In the genomic region with DNA sequence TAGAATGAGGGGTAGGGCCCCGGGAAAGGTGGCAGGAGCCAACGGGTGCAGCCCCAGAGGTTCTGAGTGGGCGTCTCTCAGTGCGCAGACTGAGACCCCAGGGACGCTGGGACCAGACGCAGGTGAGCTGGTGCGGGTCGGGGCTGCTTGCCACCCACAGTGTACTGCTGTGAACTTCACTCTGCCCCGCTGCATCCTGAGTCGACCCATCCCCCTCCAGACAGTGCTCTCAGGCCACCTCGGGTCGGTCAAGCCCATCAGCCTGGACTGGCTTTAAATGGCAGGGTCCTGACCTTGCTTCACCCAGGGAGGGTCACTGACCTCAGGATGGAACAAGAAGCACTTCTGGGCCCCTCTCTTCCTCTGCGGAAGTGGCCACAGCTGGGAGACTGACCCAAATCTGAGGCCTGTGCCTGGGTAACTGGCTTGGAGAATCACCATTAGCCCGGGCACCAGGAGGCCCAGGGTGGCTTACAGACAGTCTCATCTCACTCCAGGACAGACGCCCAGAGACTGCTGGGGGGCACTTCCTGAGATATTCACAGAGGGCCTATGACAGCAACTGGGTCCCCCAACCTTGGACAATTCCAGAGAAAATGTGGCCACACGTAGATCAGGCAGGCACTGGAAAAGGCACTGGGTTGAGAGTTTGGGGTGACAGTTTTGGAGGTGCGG, we compare ENCODE assay signal across 1 cellular context.
A peak's percentile ranks its signal among the peaks of the same experiment; 100 is the strongest.
TF ChIP-seq lines count a peak whose summit lies in the region.

No MANE protein-coding gene starts in this region.

TF ChIP-seq in HepG2, 621 proteins besides CTCF, POLR2A, EP300 and RAD21 (continued from another document and continues in another):
- TF ChIP-seq, protein P1, sequence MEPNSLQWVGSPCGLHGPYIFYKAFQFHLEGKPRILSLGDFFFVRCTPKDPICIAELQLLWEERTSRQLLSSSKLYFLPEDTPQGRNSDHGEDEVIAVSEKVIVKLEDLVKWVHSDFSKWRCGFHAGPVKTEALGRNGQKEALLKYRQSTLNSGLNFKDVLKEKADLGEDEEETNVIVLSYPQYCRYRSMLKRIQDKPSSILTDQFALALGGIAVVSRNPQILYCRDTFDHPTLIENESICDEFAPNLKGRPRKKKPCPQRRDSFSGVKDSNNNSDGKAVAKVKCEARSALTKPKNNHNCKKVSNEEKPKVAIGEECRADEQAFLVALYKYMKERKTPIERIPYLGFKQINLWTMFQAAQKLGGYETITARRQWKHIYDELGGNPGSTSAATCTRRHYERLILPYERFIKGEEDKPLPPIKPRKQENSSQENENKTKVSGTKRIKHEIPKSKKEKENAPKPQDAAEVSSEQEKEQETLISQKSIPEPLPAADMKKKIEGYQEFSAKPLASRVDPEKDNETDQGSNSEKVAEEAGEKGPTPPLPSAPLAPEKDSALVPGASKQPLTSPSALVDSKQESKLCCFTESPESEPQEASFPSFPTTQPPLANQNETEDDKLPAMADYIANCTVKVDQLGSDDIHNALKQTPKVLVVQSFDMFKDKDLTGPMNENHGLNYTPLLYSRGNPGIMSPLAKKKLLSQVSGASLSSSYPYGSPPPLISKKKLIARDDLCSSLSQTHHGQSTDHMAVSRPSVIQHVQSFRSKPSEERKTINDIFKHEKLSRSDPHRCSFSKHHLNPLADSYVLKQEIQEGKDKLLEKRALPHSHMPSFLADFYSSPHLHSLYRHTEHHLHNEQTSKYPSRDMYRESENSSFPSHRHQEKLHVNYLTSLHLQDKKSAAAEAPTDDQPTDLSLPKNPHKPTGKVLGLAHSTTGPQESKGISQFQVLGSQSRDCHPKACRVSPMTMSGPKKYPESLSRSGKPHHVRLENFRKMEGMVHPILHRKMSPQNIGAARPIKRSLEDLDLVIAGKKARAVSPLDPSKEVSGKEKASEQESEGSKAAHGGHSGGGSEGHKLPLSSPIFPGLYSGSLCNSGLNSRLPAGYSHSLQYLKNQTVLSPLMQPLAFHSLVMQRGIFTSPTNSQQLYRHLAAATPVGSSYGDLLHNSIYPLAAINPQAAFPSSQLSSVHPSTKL (CRISPR knock-in tag; IDR thresholded peaks at IDR 0.05) = peak; percentile 47; the same call in 1 of the 2 replicates
- TF ChIP-seq, protein P2, sequence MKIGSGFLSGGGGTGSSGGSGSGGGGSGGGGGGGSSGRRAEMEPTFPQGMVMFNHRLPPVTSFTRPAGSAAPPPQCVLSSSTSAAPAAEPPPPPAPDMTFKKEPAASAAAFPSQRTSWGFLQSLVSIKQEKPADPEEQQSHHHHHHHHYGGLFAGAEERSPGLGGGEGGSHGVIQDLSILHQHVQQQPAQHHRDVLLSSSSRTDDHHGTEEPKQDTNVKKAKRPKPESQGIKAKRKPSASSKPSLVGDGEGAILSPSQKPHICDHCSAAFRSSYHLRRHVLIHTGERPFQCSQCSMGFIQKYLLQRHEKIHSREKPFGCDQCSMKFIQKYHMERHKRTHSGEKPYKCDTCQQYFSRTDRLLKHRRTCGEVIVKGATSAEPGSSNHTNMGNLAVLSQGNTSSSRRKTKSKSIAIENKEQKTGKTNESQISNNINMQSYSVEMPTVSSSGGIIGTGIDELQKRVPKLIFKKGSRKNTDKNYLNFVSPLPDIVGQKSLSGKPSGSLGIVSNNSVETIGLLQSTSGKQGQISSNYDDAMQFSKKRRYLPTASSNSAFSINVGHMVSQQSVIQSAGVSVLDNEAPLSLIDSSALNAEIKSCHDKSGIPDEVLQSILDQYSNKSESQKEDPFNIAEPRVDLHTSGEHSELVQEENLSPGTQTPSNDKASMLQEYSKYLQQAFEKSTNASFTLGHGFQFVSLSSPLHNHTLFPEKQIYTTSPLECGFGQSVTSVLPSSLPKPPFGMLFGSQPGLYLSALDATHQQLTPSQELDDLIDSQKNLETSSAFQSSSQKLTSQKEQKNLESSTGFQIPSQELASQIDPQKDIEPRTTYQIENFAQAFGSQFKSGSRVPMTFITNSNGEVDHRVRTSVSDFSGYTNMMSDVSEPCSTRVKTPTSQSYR (CRISPR knock-in tag; IDR thresholded peaks at IDR 0.05; ENCODE audit: borderline replicate concordance) = peak; percentile 93
- TF ChIP-seq, protein P3, sequence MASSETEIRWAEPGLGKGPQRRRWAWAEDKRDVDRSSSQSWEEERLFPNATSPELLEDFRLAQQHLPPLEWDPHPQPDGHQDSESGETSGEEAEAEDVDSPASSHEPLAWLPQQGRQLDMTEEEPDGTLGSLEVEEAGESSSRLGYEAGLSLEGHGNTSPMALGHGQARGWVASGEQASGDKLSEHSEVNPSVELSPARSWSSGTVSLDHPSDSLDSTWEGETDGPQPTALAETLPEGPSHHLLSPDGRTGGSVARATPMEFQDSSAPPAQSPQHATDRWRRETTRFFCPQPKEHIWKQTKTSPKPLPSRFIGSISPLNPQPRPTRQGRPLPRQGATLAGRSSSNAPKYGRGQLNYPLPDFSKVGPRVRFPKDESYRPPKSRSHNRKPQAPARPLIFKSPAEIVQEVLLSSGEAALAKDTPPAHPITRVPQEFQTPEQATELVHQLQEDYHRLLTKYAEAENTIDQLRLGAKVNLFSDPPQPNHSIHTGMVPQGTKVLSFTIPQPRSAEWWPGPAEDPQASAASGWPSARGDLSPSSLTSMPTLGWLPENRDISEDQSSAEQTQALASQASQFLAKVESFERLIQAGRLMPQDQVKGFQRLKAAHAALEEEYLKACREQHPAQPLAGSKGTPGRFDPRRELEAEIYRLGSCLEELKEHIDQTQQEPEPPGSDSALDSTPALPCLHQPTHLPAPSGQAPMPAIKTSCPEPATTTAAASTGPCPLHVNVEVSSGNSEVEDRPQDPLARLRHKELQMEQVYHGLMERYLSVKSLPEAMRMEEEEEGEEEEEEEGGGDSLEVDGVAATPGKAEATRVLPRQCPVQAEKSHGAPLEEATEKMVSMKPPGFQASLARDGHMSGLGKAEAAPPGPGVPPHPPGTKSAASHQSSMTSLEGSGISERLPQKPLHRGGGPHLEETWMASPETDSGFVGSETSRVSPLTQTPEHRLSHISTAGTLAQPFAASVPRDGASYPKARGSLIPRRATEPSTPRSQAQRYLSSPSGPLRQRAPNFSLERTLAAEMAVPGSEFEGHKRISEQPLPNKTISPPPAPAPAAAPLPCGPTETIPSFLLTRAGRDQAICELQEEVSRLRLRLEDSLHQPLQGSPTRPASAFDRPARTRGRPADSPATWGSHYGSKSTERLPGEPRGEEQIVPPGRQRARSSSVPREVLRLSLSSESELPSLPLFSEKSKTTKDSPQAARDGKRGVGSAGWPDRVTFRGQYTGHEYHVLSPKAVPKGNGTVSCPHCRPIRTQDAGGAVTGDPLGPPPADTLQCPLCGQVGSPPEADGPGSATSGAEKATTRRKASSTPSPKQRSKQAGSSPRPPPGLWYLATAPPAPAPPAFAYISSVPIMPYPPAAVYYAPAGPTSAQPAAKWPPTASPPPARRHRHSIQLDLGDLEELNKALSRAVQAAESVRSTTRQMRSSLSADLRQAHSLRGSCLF (CRISPR knock-in tag; IDR thresholded peaks at IDR 0.05; ENCODE audit: borderline replicate concordance) = no peak
- TF ChIP-seq, protein P4, sequence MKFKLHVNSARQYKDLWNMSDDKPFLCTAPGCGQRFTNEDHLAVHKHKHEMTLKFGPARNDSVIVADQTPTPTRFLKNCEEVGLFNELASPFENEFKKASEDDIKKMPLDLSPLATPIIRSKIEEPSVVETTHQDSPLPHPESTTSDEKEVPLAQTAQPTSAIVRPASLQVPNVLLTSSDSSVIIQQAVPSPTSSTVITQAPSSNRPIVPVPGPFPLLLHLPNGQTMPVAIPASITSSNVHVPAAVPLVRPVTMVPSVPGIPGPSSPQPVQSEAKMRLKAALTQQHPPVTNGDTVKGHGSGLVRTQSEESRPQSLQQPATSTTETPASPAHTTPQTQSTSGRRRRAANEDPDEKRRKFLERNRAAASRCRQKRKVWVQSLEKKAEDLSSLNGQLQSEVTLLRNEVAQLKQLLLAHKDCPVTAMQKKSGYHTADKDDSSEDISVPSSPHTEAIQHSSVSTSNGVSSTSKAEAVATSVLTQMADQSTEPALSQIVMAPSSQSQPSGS (CRISPR knock-in tag; IDR thresholded peaks at IDR 0.05) = 0 out of 2 replicates have a peak, but pooled peaks have one; percentile 33
- TF ChIP-seq ZBTB42 (CRISPR knock-in tag; IDR thresholded peaks at IDR 0.05) (0 out of 2 replicates have a peak, but pooled peaks have one; percentile 82), ZNF761 (CRISPR knock-in tag; conservative IDR thresholded peaks at IDR 0.05) (no peak), SRY (CRISPR knock-in tag; IDR thresholded peaks at IDR 0.05) (no peak), ZNF317 (CRISPR knock-in tag; IDR thresholded peaks at IDR 0.05) (no peak), ZBTB7A (CRISPR knock-in tag; IDR thresholded peaks at IDR 0.05) (peak; percentile 87), ZNF331 (CRISPR knock-in tag; IDR thresholded peaks at IDR 0.05) (peak; percentile 28; the same call in 1 of the 2 replicates), NRL (CRISPR knock-in tag; IDR thresholded peaks at IDR 0.05; ENCODE audit: borderline replicate concordance) (no peak), HOXA3 (CRISPR knock-in tag; IDR thresholded peaks at IDR 0.05) (peak; percentile 60; the same call in 1 of the 2 replicates), ZNF570 (CRISPR knock-in tag; IDR thresholded peaks at IDR 0.05; ENCODE audit: borderline replicate concordance) (no peak), ZNF775 (CRISPR knock-in tag; IDR thresholded peaks at IDR 0.05; ENCODE audit: borderline replicate concordance) (no peak), NR2F6 (IDR thresholded peaks at IDR 0.05) (peak; percentile 86), NR2F6 (CRISPR knock-in tag; IDR thresholded peaks at IDR 0.05) (peak; percentile 90), SAP130 (CRISPR knock-in tag; IDR thresholded peaks at IDR 0.05; ENCODE audit: low read depth) (peak; percentile 38; the same call in 1 of the 2 replicates), HNF4A (CRISPR knock-in tag; IDR thresholded peaks at IDR 0.05) (peak; percentile 62)
- TF ChIP-seq, protein P5, sequence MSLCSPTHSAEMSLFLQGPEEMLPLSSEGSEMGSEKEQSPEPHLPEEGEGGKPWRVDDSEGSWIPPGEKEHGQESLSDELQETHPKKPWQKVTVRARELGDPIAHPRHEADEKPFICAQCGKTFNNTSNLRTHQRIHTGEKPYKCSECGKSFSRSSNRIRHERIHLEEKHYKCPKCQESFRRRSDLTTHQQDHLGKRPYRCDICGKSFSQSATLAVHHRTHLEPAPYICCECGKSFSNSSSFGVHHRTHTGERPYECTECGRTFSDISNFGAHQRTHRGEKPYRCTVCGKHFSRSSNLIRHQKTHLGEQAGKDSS (CRISPR knock-in tag; IDR thresholded peaks at IDR 0.05; ENCODE audit: borderline replicate concordance, low read depth) = peak; percentile 29; the same call in 1 of the 2 replicates
- TF ChIP-seq, protein P6, sequence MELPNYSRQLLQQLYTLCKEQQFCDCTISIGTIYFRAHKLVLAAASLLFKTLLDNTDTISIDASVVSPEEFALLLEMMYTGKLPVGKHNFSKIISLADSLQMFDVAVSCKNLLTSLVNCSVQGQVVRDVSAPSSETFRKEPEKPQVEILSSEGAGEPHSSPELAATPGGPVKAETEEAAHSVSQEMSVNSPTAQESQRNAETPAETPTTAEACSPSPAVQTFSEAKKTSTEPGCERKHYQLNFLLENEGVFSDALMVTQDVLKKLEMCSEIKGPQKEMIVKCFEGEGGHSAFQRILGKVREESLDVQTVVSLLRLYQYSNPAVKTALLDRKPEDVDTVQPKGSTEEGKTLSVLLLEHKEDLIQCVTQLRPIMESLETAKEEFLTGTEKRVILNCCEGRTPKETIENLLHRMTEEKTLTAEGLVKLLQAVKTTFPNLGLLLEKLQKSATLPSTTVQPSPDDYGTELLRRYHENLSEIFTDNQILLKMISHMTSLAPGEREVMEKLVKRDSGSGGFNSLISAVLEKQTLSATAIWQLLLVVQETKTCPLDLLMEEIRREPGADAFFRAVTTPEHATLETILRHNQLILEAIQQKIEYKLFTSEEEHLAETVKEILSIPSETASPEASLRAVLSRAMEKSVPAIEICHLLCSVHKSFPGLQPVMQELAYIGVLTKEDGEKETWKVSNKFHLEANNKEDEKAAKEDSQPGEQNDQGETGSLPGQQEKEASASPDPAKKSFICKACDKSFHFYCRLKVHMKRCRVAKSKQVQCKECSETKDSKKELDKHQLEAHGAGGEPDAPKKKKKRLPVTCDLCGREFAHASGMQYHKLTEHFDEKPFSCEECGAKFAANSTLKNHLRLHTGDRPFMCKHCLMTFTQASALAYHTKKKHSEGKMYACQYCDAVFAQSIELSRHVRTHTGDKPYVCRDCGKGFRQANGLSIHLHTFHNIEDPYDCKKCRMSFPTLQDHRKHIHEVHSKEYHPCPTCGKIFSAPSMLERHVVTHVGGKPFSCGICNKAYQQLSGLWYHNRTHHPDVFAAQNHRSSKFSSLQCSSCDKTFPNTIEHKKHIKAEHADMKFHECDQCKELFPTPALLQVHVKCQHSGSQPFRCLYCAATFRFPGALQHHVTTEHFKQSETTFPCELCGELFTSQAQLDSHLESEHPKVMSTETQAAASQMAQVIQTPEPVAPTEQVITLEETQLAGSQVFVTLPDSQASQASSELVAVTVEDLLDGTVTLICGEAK (IDR thresholded peaks at IDR 0.05) = no peak
- TF ChIP-seq, protein P6 (CRISPR knock-in tag; IDR thresholded peaks at IDR 0.05) = no peak
